Comparison of ENCODE assay signal across 8 cellular contexts in the genomic region with DNA sequence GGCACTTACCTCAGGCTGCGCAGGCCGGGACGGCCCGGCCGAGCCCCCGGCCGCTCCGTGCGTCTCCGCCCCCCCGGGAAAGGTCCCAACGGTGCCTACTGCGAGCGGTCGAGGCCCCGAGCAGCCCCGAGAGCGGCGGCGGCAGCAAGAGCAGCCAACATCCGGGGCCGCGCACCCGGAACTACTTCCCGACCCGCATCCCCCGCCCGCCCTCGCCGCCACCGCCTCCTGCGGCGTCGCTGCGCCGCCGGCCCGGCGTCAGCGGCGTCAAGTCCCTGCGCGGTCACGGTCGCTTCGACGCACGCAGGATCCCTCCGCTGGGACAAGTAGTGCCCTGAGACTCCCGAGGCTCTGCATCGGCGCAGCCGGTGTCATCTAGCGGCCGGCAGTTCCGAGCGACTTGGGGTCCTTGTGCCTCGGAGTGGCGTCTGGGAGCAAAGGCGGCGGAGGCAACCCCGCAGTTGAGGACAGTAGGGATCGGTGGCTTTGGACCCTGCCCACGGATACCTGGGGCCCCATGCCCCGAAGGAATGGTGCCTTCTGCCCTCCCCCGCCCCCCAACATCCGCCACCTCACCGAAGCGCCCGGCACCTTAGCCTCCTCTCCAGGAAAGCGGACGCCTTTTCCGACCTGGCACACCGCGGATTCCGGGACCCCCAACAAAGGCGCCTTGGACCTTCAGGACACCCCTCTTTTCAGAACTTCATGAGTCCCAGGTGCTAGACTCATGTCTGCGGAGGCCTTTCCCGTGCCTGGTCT. TPM values are rescaled to one million over a fixed set of nuclear protein-coding genes. Genes with fewer than 3 reads are reported as not detected.
DNase-seq lines count a peak whose midpoint lies in the region; ATAC-seq and TF ChIP-seq lines count a peak whose summit lies in the region.

Gene FOXJ3, minus strand, starts transcription at position 186 of the 759 bp plus-strand sequence. CDS start 24,142 bp downstream, outside the sequence.

- peaks cover 49% of the 10 kb centered on the region for H3K4me1 Mint-ChIP-seq in dendritic cell treated with granulocyte-macrophage colony-stimulating factor and Interleukin-4, amounts not matched to agents 40 ng/mL and 50 ng/mL, for 4 days (ENCODE audit: low read depth)

- H3K27ac Mint-ChIP-seq in dendritic cell treated with granulocyte-macrophage colony-stimulating factor and Interleukin-4, amounts not matched to agents 40 ng/mL and 50 ng/mL, for 4 days = peak within 1 kb of the TSS; percentile 88

- no peaks in the 10 kb centered on the region for H3K27me3 ChIP-seq in BE2C
- H3K27me3 ChIP-seq in left lung = no peaks in the 10 kb centered on the region

- H3K4me3 Mint-ChIP-seq in dendritic cell treated with granulocyte-macrophage colony-stimulating factor and Interleukin-4, amounts not matched to agents 40 ng/mL and 50 ng/mL, for 4 days = peak within 1 kb of the TSS; percentile 95

- peak; percentile 85 for DNase-seq in BE2C
- DNase-seq in GM19240 (ENCODE audit: insufficient read length, low spot score) = peak; percentile 61
- DNase-seq in NCI-H526 (lab: John Stamatoyannopoulos, UW) = peak; percentile 94 to 100
- DNase-seq in activated CD4-positive, alpha-beta T cell treated with anti-CD3 and anti-CD28 coated beads, Interleukin-2, amount 50 U/mL, for 1 hour = peak; percentile 92
- DNase-seq in left lung = peak; percentile 92 to 97
- DNase-seq in stimulated activated CD4-positive, alpha-beta T cell treated with anti-CD3 and anti-CD28 coated beads, Interleukin-2, amount 100 ng/mL, for 4 hours (ENCODE audit: low read depth) = peak; percentile 87

- TF ChIP-seq CTCF in BE2C (IDR thresholded peaks at IDR 0.05; ENCODE audit: low read depth, low read length) = no peak
- TF ChIP-seq CTCF in left lung (IDR thresholded peaks at IDR 0.05) = no peak

- H3K4me3 ChIP-seq in BE2C (ENCODE audit: low read depth, low read length) = peak within 1 kb of the TSS; percentile 77
- H3K4me3 ChIP-seq in left lung = peak within 1 kb of the TSS; percentile 98 to 99

- intact Hi-C loops in dendritic cell treated with granulocyte-macrophage colony-stimulating factor and Interleukin-4, amounts not matched to agents 40 ng/mL and 50 ng/mL, for 4 days (cut with micrococcal nuclease) = no loop called here
- intact Hi-C loops in left lung (cut with DNase I) = no loop called here

- H3K4me1 ChIP-seq in BE2C (no peaks in the 10 kb centered on the region), left lung (peaks cover 24 to 44% of the 10 kb centered on the region in 2 donors)

- H3K36me3 ChIP-seq in BE2C (no peaks in the 10 kb centered on the region), left lung (no peaks in the 10 kb centered on the region)

- H3K9me3 ChIP-seq in BE2C (no peaks in the 10 kb centered on the region), left lung (no peaks in the 10 kb centered on the region)

- peaks cover 13% of the 10 kb centered on the region for H3K36me3 Mint-ChIP-seq in dendritic cell treated with granulocyte-macrophage colony-stimulating factor and Interleukin-4, amounts not matched to agents 40 ng/mL and 50 ng/mL, for 4 days (ENCODE audit: low read depth)

- no peaks in the 10 kb centered on the region for H3K27me3 Mint-ChIP-seq in dendritic cell treated with granulocyte-macrophage colony-stimulating factor and Interleukin-4, amounts not matched to agents 40 ng/mL and 50 ng/mL, for 4 days

- peak within 1 kb of the TSS; percentile 88 to 93 for H3K27ac ChIP-seq in left lung

- ATAC-seq in HG03457 (IDR thresholded peaks at IDR 0.05; ENCODE audit: unreplicated experiment) (peak; percentile 56), left lung (peak; percentile 91)

- no peaks in the 10 kb centered on the region for H3K9me3 Mint-ChIP-seq in dendritic cell treated with granulocyte-macrophage colony-stimulating factor and Interleukin-4, amounts not matched to agents 40 ng/mL and 50 ng/mL, for 4 days

RNA-seq across cellular contexts. Expression of gene FOXJ3, which starts in this region (rescaled TPM):
- 16.8 TPM for polyA plus RNA-seq in BE2C (2012; ENCODE audit: insufficient read depth, insufficient read length, low read depth)
- total RNA-seq in left lung = 10 to 100 TPM; 39.6 to 46.2 TPM

Comparison
In these comparisons a context has a peak if more than half of its experiments do, and no peak if none do; other contexts are left out.
1. Peak in every context shown above with its lines: DNase-seq, ATAC-seq, H3K4me3 ChIP-seq and H3K27ac ChIP-seq.